Comparison of ENCODE assay signal across 8 cellular contexts in genomic region chr9:89576404-89576824, GRCh38. TPM values are rescaled to one million over a fixed set of nuclear protein-coding genes. Genes with fewer than 3 reads are reported as not detected.
DNase-seq lines count a peak whose midpoint lies in the region; ATAC-seq and TF ChIP-seq lines count a peak whose summit lies in the region.

No MANE protein-coding gene starts in this region.

- CTCF ChIA-PET in OCI-LY7 (lab: Charles Lee; ENCODE audit: unreplicated experiment), result no interaction called here

- no peak overlapping the region for H2AFZ ChIP-seq in OCI-LY7 (ENCODE audit: low read length)

- H3K27ac ChIP-seq in OCI-LY7 (ENCODE audit: low read depth, low read length, poor library complexity, severe bottlenecking) (no peak overlapping the region), prostate gland (no peak overlapping the region)

- no peak for TF ChIP-seq POLR2A in prostate gland (IDR thresholded peaks at IDR 0.05)

- H3K9me2 ChIP-seq in OCI-LY7 (ENCODE audit: insufficient read depth, low read length), result no peaks in the 10 kb centered on the region

- ATAC-seq in HG03045 (IDR thresholded peaks at IDR 0.05; ENCODE audit: unreplicated experiment), result no peak

- no peaks in the 10 kb centered on the region for H4K20me1 ChIP-seq in OCI-LY7 (ENCODE audit: insufficient read depth, low read length)

- H3K9me3 ChIP-seq in OCI-LY7 (ENCODE audit: low read length) (no peaks in the 10 kb centered on the region), prostate gland (no peaks in the 10 kb centered on the region)

- POLR2A ChIA-PET in OCI-LY7 (lab: Charles Lee), result interaction anchor here (0.9 kb wide), 1 partner anchor 33 kb away, joined by 4 read pairs; no protein-coding TSS in a partner anchor

- intact Hi-C loops in OCI-LY7 (cut with micrococcal nuclease; ENCODE audit: unreplicated experiment) (no loop called here), prostate gland (cut with DNase I) (no loop called here)

- H3K79me2 ChIP-seq in OCI-LY7 (ENCODE audit: insufficient read depth, low read depth, low read length), result no peaks in the 10 kb centered on the region

- no TSS peak for BruUV-seq in OCI-LY7 (replicated peaks; lab: Mats Ljungman, UMichigan)

- 22% methylated on average over 3 of the region's 3 CpGs for WGBS in prostate gland

- TF ChIP-seq CTCF in OCI-LY7 (conservative IDR thresholded peaks at IDR 0.05; ENCODE audit: low read length), result peak; percentile 96
- TF ChIP-seq CTCF in prostate gland (IDR thresholded peaks at IDR 0.05), result peak; percentile 47 to 82 (median 72)

- H3K36me3 ChIP-seq in OCI-LY7 (ENCODE audit: insufficient read depth, low read length), result no peaks in the 10 kb centered on the region
- no peaks in the 10 kb centered on the region for H3K36me3 ChIP-seq in prostate gland

- H3K4me1 ChIP-seq in OCI-LY7 (ENCODE audit: insufficient read depth, low read length, poor library complexity, severe bottlenecking), result no peaks in the 10 kb centered on the region
- H3K4me1 ChIP-seq in prostate gland (replicated peaks), result no peaks in the 10 kb centered on the region

- H3K4me3 ChIP-seq in OCI-LY7 (ENCODE audit: low read depth, low read length, poor library complexity, severe bottlenecking), result no peak overlapping the region
- no peak overlapping the region for H3K4me3 ChIP-seq in prostate gland

- H3K4me2 ChIP-seq in OCI-LY7 (ENCODE audit: low read length), result no peak overlapping the region

- DNase-seq in A172 (ENCODE audit: low spot score), result peak; percentile 55
- peak; percentile 32 for DNase-seq in GM03348 (ENCODE audit: low spot score)
- DNase-seq in OCI-LY7 (ENCODE audit: low spot score), result peak; percentile 35
- peak; percentile 35 for DNase-seq in epidermal melanocyte (ENCODE audit: insufficient read length, low spot score)
- DNase-seq in prostate gland (ENCODE audit: low spot score), result no peak
- DNase-seq in activated naive CD4-positive, alpha-beta T cell treated with Interleukin-2 at 50 U/mL for 16 hours, result no peak
- DNase-seq in nucleus accumbens (lab: John Stamatoyannopoulos, UW), result no peak

- no peaks in the 10 kb centered on the region for H3K27me3 ChIP-seq in prostate gland (replicated peaks; ENCODE audit: insufficient read depth)

RNA-seq across cellular contexts. Expression of gene GADD45G, which starts 28.4 kb away (rescaled TPM):
- 6.0 and 10.2 TPM in 2 replicates for total RNA-seq in A172 (2014; rRNA removed; shearing (Covaris generic))
- not detected in 2 replicates for total RNA-seq in OCI-LY7 (2014; rRNA removed; shearing (Covaris generic))
- not detected in 2 replicates for total RNA-seq in OCI-LY7 (2022)
- total RNA-seq in prostate gland, result 10 to 100 TPM; 28.4 to 88.5 TPM

Comparison
In these comparisons a context has a peak if more than half of its experiments do, and no peak if none do; other contexts are left out.
1. DNase-seq: peak in A172 (single experiment), GM03348 (single experiment), OCI-LY7 (single experiment) and epidermal melanocyte (single experiment); none in prostate gland (single experiment), activated naive CD4-positive, alpha-beta T cell treated with Interleukin-2 at 50 U/mL for 16 hours (single experiment) and nucleus accumbens (0 of 56).